Comparison of ENCODE assay signal across 5 cellular contexts in the genomic region with DNA sequence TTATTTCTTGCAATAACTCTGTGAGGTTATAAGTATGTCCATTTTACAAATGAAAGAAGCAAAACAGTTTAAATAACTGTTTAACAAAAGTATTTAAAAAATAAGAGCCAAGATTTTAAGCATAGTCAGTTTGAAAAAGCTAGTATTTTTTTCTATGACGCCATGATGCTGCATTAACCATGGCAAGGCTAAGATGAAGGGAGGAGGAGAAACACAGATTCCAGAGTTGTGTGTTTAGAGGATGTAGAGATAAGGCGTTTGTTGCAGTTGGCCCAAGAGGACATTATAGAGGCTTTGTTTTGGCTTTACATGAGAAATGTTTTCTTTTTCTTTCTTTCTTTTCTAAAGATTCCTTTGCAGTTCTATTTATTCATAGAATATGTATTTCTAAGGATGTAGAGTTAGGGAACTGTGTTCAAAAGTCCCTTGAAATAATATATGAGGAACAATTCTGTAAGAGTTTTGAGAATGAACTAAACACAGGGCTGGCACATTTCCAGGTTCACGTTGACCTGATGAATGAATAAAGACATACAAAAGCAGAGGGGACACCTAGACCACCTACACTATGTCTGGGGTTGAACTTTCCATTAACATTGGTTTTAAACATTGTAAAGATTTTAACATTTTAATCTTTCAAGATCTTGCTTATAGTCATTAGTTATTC.
"Had no signal": no experiment of that assay in that cellular context is flagged by ENCODE, and none has a peak within 500 bp of the region (broad histone marks: within the 10 kb centered on the region; RNA-seq: fewer than 3 reads in every experiment).

No MANE protein-coding gene starts in this region.

- H3K27ac ChIP-seq: HL-60 had no signal

- H3K4me3 ChIP-seq: GM23338 had no signal

- H3K36me3 Mint-ChIP-seq: IgD-negative memory B cell had no signal

- DNase-seq: H9, HCEC 1CT had no signal

- H3K4me2 ChIP-seq: GM23338 had no signal

- H2AFZ ChIP-seq: GM23338 had no signal

- H3K27ac Mint-ChIP-seq: GM23338, H9, IgD-negative memory B cell had no signal

- H3K4me3 Mint-ChIP-seq: GM23338, H9, IgD-negative memory B cell had no signal

- H3K4me1 Mint-ChIP-seq: GM23338, H9 had no signal

- H3K9me3 Mint-ChIP-seq: GM23338, H9, IgD-negative memory B cell had no signal
